Comparison of ENCODE assay signal across 8 cellular contexts in genomic region chr3:172039352-172040077, GRCh38. TPM values are rescaled to one million over a fixed set of nuclear protein-coding genes. Genes with fewer than 3 reads are reported as not detected.
DNase-seq lines count a peak whose midpoint lies in the region; ATAC-seq and TF ChIP-seq lines count a peak whose summit lies in the region.

Gene FNDC3B, plus strand, starts transcription at chr3:172039578. Its CDS starts 72,902 bp downstream, at chr3:172112480.

- no peaks in the 10 kb centered on the region for H3K36me3 ChIP-seq in GM06990 (ENCODE audit: control insufficient read depth, insufficient read depth, low read length)
- no peaks in the 10 kb centered on the region for H3K36me3 ChIP-seq in thymus (ENCODE audit: control insufficient read depth, insufficient read depth)

- H3K9me3 ChIP-seq in thymus (ENCODE audit: control insufficient read depth) = no peaks in the 10 kb centered on the region

- H3K27ac Mint-ChIP-seq in activated naive CD4-positive, alpha-beta T cell treated with anti-CD3 and anti-CD28 coated beads, Interleukin-2, amount 50 U/mL, for 72 hours = peak within 1 kb of the TSS; percentile 93 to 97
- H3K27ac Mint-ChIP-seq in osteocyte (ENCODE audit: unreplicated experiment) = peak within 1 kb of the TSS; percentile 90

- ATAC-seq in HG02588 (IDR thresholded peaks at IDR 0.05; ENCODE audit: unreplicated experiment) = peak; percentile 64
- peak; percentile 83 to 93 for ATAC-seq in activated naive CD4-positive, alpha-beta T cell treated with anti-CD3 and anti-CD28 coated beads, Interleukin-2, amount 50 U/mL, for 72 hours

- H3K27me3 ChIP-seq in GM06990 (replicated peaks; ENCODE audit: control insufficient read depth, insufficient read depth, low read length) (no peaks in the 10 kb centered on the region), thymus (ENCODE audit: control insufficient read depth, insufficient read depth) (peaks cover 9% of the 10 kb centered on the region)

- TF ChIP-seq CTCF in GM06990 (IDR thresholded peaks at IDR 0.05; ENCODE audit: insufficient read depth, low read length, poor library complexity, severe bottlenecking) (no peak), osteocyte (IDR thresholded peaks at IDR 0.05) (no peak)

- peak within 1 kb of the TSS; percentile 88 for H3K4me3 Mint-ChIP-seq in osteocyte (ENCODE audit: unreplicated experiment)

- H3K27ac ChIP-seq in thymus (ENCODE audit: low read depth) = peak within 1 kb of the TSS; percentile 90

- DNase-seq in GM06990 (ENCODE audit: extremely low read depth, insufficient read length) = peak; percentile 88
- peak; percentile 89 for DNase-seq in NCI-H1092 treated with DMSO at 0.1 percent for 48 hours (lab: John Stamatoyannopoulos, UW)
- DNase-seq in SKM-1 (lab: John Stamatoyannopoulos, UW; ENCODE audit: unreplicated experiment) = peak; percentile 82
- DNase-seq in activated naive CD4-positive, alpha-beta T cell treated with anti-CD3 and anti-CD28 coated beads, Interleukin-2, amount 50 U/mL, for 72 hours (ENCODE audit: low spot score in 2 of 2) = peak; percentile 88 to 90
- peak; percentile 95 for DNase-seq in glomerular visceral epithelial cell (ENCODE audit: extremely low spot score)
- DNase-seq in osteocyte (ENCODE audit: extremely low spot score, unreplicated experiment) = peak; percentile 97

- H3K9me3 Mint-ChIP-seq in activated naive CD4-positive, alpha-beta T cell treated with anti-CD3 and anti-CD28 coated beads, Interleukin-2, amount 50 U/mL, for 72 hours = no peaks in the 10 kb centered on the region
- peaks cover 4% of the 10 kb centered on the region for H3K9me3 Mint-ChIP-seq in osteocyte (ENCODE audit: unreplicated experiment)

- H3K4me1 ChIP-seq in thymus (ENCODE audit: control insufficient read depth, insufficient read depth, low read length) = peaks cover 3% of the 10 kb centered on the region

- peaks cover 5 to 6% of the 10 kb centered on the region in 2 donors for H3K36me3 Mint-ChIP-seq in activated naive CD4-positive, alpha-beta T cell treated with anti-CD3 and anti-CD28 coated beads, Interleukin-2, amount 50 U/mL, for 72 hours
- peaks cover 7% of the 10 kb centered on the region for H3K36me3 Mint-ChIP-seq in osteocyte (ENCODE audit: unreplicated experiment)

- no peaks in the 10 kb centered on the region for H3K27me3 Mint-ChIP-seq in osteocyte (ENCODE audit: unreplicated experiment)

- peaks cover 36% of the 10 kb centered on the region for H3K4me1 Mint-ChIP-seq in osteocyte (ENCODE audit: unreplicated experiment)

- under 1% methylated on average over 63 of the region's 63 CpGs for WGBS in thymus

- peak within 1 kb of the TSS; percentile 94 for H3K4me3 ChIP-seq in GM06990 (replicated peaks; ENCODE audit: low read depth, low read length)
- H3K4me3 ChIP-seq in thymus (ENCODE audit: low read length) = peak within 1 kb of the TSS; percentile 93

RNA-seq across cellular contexts. Expression of gene FNDC3B, which starts in this region (rescaled TPM):
- 10 to 100 TPM in 1 of 2 donors, 1 to 10 TPM in 1; 9.2 to 17.1 TPM for total RNA-seq in activated naive CD4-positive, alpha-beta T cell treated with anti-CD3 and anti-CD28 coated beads, Interleukin-2, amount 50 U/mL, for 72 hours
- 224 and 240 TPM in 2 replicates for total RNA-seq in osteocyte
- 11.0 TPM for polyA plus RNA-seq in thymus

Comparison
In these comparisons a context has a peak if more than half of its experiments do, and no peak if none do; other contexts are left out.
1. Peak in every context shown above with its lines: DNase-seq, ATAC-seq, H3K4me3 ChIP-seq and H3K27ac ChIP-seq.
2. RNA of gene FNDC3B (total RNA-seq): 224 to 240 TPM in osteocyte; 9.2 to 17.1 TPM in activated naive CD4-positive, alpha-beta T cell treated with anti-CD3 and anti-CD28 coated beads, Interleukin-2, amount 50 U/mL, for 72 hours; every median in the first group is over 10 times any median in the second.